ENCODE assay signal across 8 cellular contexts in genomic region chr9:134326754-134327526, GRCh38. TPM values are rescaled to one million over a fixed set of nuclear protein-coding genes. Genes with fewer than 3 reads are reported as not detected.
DNase-seq lines count a peak whose midpoint lies in the region; ATAC-seq and TF ChIP-seq lines count a peak whose summit lies in the region.

No MANE protein-coding gene starts in this region.

- peak overlapping the region; percentile 26 for H3K4me3 Mint-ChIP-seq in activated CD4-positive, alpha-beta T cell treated with anti-CD3 and anti-CD28 coated beads, Interleukin-2, amount 10 ng/mL, durations not matched to agents 24 days and 14 days

- peak overlapping the region; percentile 70 for H3K9ac ChIP-seq in rectal smooth muscle tissue (ENCODE audit: low read length)

- H3K4me1 ChIP-seq in heart left ventricle (peaks cover 18 to 73% (median 59%) of the 10 kb centered on the region in 12 donors), rectal smooth muscle tissue (ENCODE audit: control insufficient read depth, insufficient read depth, low read length) (peaks cover 15% of the 10 kb centered on the region)

- H3K4me3 ChIP-seq in WI38 (ENCODE audit: low read depth, low read length) (peak overlapping the region; percentile 77), heart left ventricle (peak overlapping the region; percentile 50 to 99 (median 83)), rectal smooth muscle tissue (ENCODE audit: low read length) (peak overlapping the region; percentile 38)

- TF ChIP-seq POLR2A in heart left ventricle (IDR thresholded peaks at IDR 0.05): no peak

- no peaks in the 10 kb centered on the region for H3K36me3 ChIP-seq in heart left ventricle
- no peaks in the 10 kb centered on the region for H3K36me3 ChIP-seq in rectal smooth muscle tissue (ENCODE audit: control insufficient read depth, insufficient read depth, low read length)

- ATAC-seq in heart left ventricle (peak in 2 of 4 donors; percentile 4 to 19), HG02763 (IDR thresholded peaks at IDR 0.05; ENCODE audit: unreplicated experiment) (no peak)

- no peaks in the 10 kb centered on the region for H3K36me3 Mint-ChIP-seq in activated CD4-positive, alpha-beta T cell treated with anti-CD3 and anti-CD28 coated beads, Interleukin-2, amount 10 ng/mL, durations not matched to agents 24 days and 14 days (ENCODE audit: low read depth)

- H3K27ac Mint-ChIP-seq in activated CD4-positive, alpha-beta T cell treated with anti-CD3 and anti-CD28 coated beads, Interleukin-2, amount 10 ng/mL, durations not matched to agents 24 days and 14 days: no peak overlapping the region

- intact Hi-C loops in activated CD4-positive, alpha-beta T cell treated with anti-CD3 and anti-CD28 coated beads, Interleukin-2, amount 10 ng/mL, durations not matched to agents 24 days and 14 days (cut with micrococcal nuclease): loop anchor here (5.0 to 10.0 kb wide), 2 partner anchors 65 to 152 kb away; no protein-coding TSS in a partner anchor
- intact Hi-C loops in heart left ventricle (cut with DNase I): loop anchor here (2.0 to 10.0 kb wide), 14 partner anchors 38 to 260 kb away; partner anchors contain the start of gene BRD3 (in 1 of the 10)

- 0 to 1% (median 0%) methylated on average over 6 to 72 of the region's 72 CpGs for WGBS in heart left ventricle, 4 donors

- TF ChIP-seq CTCF in WI38 (IDR thresholded peaks at IDR 0.05; ENCODE audit: low read depth, low read length): no peak
- TF ChIP-seq CTCF in heart left ventricle (IDR thresholded peaks at IDR 0.05): no peak

- peaks cover 34% of the 10 kb centered on the region for H3K27me3 Mint-ChIP-seq in activated CD4-positive, alpha-beta T cell treated with anti-CD3 and anti-CD28 coated beads, Interleukin-2, amount 10 ng/mL, durations not matched to agents 24 days and 14 days

- DNase-seq in activated CD4-positive, alpha-beta T cell treated with anti-CD3 and anti-CD28 coated beads, Interleukin-2, amount 10 ng/mL, durations not matched to agents 24 days and 14 days: no peak
- DNase-seq in activated CD4-positive, alpha-beta T cell treated with anti-CD3 and anti-CD28 coated beads, Interleukin-2, amount 50 U/mL, for 4 hours: no peak
- DNase-seq in heart left ventricle: peak in 3 of 5 donors; percentile 42 to 74 (median 44)
- no peak for DNase-seq in occipital lobe (lab: John Stamatoyannopoulos, UW)
- no peak for DNase-seq in AG20443 (ENCODE audit: low spot score)

- no peaks in the 10 kb centered on the region for H3K9me3 Mint-ChIP-seq in activated CD4-positive, alpha-beta T cell treated with anti-CD3 and anti-CD28 coated beads, Interleukin-2, amount 10 ng/mL, durations not matched to agents 24 days and 14 days

- H3K9me3 ChIP-seq in heart left ventricle: no peaks in the 10 kb centered on the region

- H3K27me3 ChIP-seq in heart left ventricle: no peaks in the 10 kb centered on the region
- no peaks in the 10 kb centered on the region for H3K27me3 ChIP-seq in rectal smooth muscle tissue (ENCODE audit: control insufficient read depth, insufficient read depth, low read length)

- H3K27ac ChIP-seq in heart left ventricle: peak overlapping the region; percentile 74 to 93 (median 86)
- peak overlapping the region; percentile 59 for H3K27ac ChIP-seq in rectal smooth muscle tissue (ENCODE audit: low read depth, low read length)

- peaks cover 7% of the 10 kb centered on the region for H3K4me1 Mint-ChIP-seq in activated CD4-positive, alpha-beta T cell treated with anti-CD3 and anti-CD28 coated beads, Interleukin-2, amount 10 ng/mL, durations not matched to agents 24 days and 14 days

RNA-seq across cellular contexts. Expression of gene RXRA, which starts 0.7 kb away (rescaled TPM):
- 4.0 and 4.8 TPM in 2 replicates for total RNA-seq in activated CD4-positive, alpha-beta T cell treated with anti-CD3 and anti-CD28 coated beads, Interleukin-2, amount 10 ng/mL, durations not matched to agents 24 days and 14 days
- total RNA-seq in heart left ventricle: 10 to 100 TPM; 45.5 to 87.9 (median 52.9) TPM
- polyA plus RNA-seq in heart left ventricle: 10 to 100 TPM; 54.9 to 55.8 TPM
- 6.6 TPM for total RNA-seq in occipital lobe

Comparison
In these comparisons a context has a peak if more than half of its experiments do, and no peak if none do; other contexts are left out.
1. DNase-seq: peak in heart left ventricle (3 of 5); none in activated CD4-positive, alpha-beta T cell treated with anti-CD3 and anti-CD28 coated beads, Interleukin-2, amount 10 ng/mL, durations not matched to agents 24 days and 14 days (single experiment), activated CD4-positive, alpha-beta T cell treated with anti-CD3 and anti-CD28 coated beads, Interleukin-2, amount 50 U/mL, for 4 hours (0 of 2), occipital lobe (single experiment) and AG20443 (single experiment).
2. Peak in every context shown above with its lines, with median percentiles within 50 percentile points of each other: H3K4me3 ChIP-seq.